In the genomic region with DNA sequence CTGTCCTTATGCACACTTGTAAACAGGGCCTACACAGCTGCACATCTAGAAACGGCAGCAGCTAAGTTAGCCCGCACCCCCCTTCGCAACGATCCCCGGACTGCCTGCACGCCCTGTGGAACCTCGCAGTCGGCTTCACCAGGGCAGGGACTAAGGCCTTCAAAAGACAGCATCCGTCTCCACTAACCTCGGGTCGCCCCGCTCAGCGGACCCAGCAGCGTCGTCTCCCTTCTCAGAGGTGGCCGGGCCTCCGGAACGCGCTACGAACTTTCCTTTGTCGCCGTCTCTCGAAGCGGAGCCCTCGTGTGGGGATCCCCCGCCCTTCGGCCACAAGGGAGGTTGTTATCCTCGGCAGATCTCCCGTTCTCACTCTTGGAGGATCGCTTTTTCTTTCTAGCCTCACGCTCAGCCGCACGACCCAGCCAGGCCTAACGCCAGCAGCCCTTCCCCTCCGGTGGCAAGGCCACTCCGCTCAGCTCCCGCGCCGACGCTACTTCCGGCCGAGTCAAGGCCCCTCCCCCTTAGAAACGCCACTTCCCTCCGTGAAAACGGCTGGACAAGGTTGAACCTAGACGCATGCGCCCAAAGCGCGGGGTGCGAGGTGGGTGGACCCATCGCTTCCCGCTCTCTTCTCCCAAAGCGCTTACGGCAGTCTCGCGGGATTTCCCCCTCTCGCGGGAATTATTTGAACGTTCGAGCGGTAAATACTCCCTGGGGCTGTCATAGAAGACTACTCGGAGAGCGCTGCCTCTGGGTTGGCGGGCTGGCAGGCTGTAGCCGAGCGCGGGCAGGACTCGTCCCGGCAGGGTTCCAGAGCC, we compare ENCODE assay signal across 8 cellular contexts.
DNase-seq lines count a peak whose midpoint lies in the region; ATAC-seq and TF ChIP-seq lines count a peak whose summit lies in the region.

A gene (minus strand): TSS at position 498 of the 818 bp plus-strand sequence. CDS start 6,616 bp downstream, outside the sequence.
A gene with protein sequence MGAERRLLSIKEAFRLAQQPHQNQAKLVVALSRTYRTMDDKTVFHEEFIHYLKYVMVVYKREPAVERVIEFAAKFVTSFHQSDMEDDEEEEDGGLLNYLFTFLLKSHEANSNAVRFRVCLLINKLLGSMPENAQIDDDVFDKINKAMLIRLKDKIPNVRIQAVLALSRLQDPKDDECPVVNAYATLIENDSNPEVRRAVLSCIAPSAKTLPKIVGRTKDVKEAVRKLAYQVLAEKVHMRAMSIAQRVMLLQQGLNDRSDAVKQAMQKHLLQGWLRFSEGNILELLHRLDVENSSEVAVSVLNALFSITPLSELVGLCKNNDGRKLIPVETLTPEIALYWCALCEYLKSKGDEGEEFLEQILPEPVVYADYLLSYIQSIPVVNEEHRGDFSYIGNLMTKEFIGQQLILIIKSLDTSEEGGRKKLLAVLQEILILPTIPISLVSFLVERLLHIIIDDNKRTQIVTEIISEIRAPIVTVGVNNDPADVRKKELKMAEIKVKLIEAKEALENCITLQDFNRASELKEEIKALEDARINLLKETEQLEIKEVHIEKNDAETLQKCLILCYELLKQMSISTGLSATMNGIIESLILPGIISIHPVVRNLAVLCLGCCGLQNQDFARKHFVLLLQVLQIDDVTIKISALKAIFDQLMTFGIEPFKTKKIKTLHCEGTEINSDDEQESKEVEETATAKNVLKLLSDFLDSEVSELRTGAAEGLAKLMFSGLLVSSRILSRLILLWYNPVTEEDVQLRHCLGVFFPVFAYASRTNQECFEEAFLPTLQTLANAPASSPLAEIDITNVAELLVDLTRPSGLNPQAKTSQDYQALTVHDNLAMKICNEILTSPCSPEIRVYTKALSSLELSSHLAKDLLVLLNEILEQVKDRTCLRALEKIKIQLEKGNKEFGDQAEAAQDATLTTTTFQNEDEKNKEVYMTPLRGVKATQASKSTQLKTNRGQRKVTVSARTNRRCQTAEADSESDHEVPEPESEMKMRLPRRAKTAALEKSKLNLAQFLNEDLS (plus strand): TSS at position 720 of the 818 bp plus-strand sequence. CDS start 99 bp downstream, outside the sequence.

- no peak for TF ChIP-seq CTCF in AG09319 (IDR thresholded peaks at IDR 0.05; ENCODE audit: low read depth, low read length)

- peak; percentile 90 for ATAC-seq in GM19035 (IDR thresholded peaks at IDR 0.05; ENCODE audit: unreplicated experiment)
- ATAC-seq in HG03354 (IDR thresholded peaks at IDR 0.05; ENCODE audit: poor library complexity, severe bottlenecking, unreplicated experiment), result peak; percentile 92
- ATAC-seq in activated CD4-positive, CD25-positive, alpha-beta regulatory T cell treated with anti-CD3 and anti-CD28 coated beads, Interleukin-2, amount 50 U/mL, for 24 hours, result peak; percentile 88

- DNase-seq in AG09319 (ENCODE audit: extremely low read depth, low read depth) (peak; percentile 99), NCI-H446 treated with DMSO at 0.1 percent for 48 hours (lab: John Stamatoyannopoulos, UW) (peak; percentile 91), cerebellar cortex (ENCODE audit: low spot score) (peak; percentile 100), iris pigment epithelial cell (ENCODE audit: low read depth) (peak; percentile 99)
- peak; percentile 96 to 99 for DNase-seq in stimulated activated CD4-positive, alpha-beta T cell treated with anti-CD3 and anti-CD28 coated beads, Interleukin-12 subunit alpha, Interleukin-12 subunit beta, amount 100 ng/mL, for 24 hours (ENCODE audit: low read depth in 2 of 2)

Comparison
In these comparisons a context has a peak if more than half of its experiments do, and no peak if none do; other contexts are left out.
1. Peak in every context shown above with its lines: DNase-seq and ATAC-seq.